Comparison of ENCODE assay signal across 7 cellular contexts in the genomic region with DNA sequence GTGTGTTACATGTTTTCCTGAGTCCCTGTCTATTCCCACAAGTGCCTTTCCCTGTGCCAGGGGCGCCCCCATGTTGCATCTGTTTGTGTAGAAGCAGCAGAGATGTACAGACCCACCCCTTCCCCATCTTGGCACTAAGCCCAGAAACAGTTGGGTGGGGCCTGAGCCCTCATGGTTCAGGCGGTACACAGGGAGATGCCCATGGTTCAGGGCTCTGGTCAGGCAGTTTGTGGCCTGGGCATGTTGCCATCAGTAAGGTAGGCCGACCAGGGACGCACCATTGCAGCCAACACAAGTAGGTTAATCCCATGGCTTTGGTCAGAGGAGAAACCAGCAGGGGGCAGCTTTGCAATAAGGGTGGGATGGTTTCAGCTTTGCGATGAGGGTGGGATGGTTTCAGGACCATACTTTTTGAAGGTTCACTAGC. TPM values are rescaled to one million over a fixed set of nuclear protein-coding genes. Genes with fewer than 3 reads are reported as not detected.
DNase-seq lines count a peak whose midpoint lies in the region; ATAC-seq and TF ChIP-seq lines count a peak whose summit lies in the region.

No MANE protein-coding gene starts in this region.

- peaks cover 44% of the 10 kb centered on the region for H3K27me3 ChIP-seq in DND-41 (ENCODE audit: insufficient read depth, low read length, poor library complexity)

- H3K36me3 Mint-ChIP-seq in CD14-positive monocyte = peaks cover 3 to 7% of the 10 kb centered on the region in 2 donors

- peak; percentile 66 for TF ChIP-seq CTCF in DND-41 (IDR thresholded peaks at IDR 0.05; ENCODE audit: borderline replicate concordance, extremely low read depth, low read length, poor library complexity, severe bottlenecking)
- TF ChIP-seq CTCF in VCaP (conservative IDR thresholded peaks at IDR 0.05) = no peak
- TF ChIP-seq CTCF in CD14-positive monocyte (IDR thresholded peaks at IDR 0.05) = no peak

- no peak overlapping the region for H3K27ac Mint-ChIP-seq in CD14-positive monocyte

- peaks cover 71 to 93% (median 85%) of the 10 kb centered on the region in 3 donors for H3K27me3 Mint-ChIP-seq in CD14-positive monocyte (ENCODE audit: low read depth in 3 of 3)

- H3K9me3 Mint-ChIP-seq in CD14-positive monocyte = peaks cover 0 to 15% (median 7%) of the 10 kb centered on the region in 7 donors

- peaks cover 28% of the 10 kb centered on the region for H3K4me1 Mint-ChIP-seq in CD14-positive monocyte

- peak overlapping the region; percentile 87; the same call in 1 of the 2 replicates for H3K4me2 ChIP-seq in DND-41 (ENCODE audit: insufficient read depth, low read length)

- peak overlapping the region in 1 of 2 donors; percentile 78 for H3K4me3 Mint-ChIP-seq in CD14-positive monocyte

- H3K27ac ChIP-seq in DND-41 (ENCODE audit: low read length) (no peak overlapping the region), VCaP (peak overlapping the region; percentile 80)

- H3K9ac ChIP-seq in DND-41 (ENCODE audit: low read depth, low read length) = no peak overlapping the region

- H3K4me3 ChIP-seq in DND-41 (ENCODE audit: low read depth in 1 of 2, low read length in 2 of 2) = no peak overlapping the region
- no peak overlapping the region for H3K4me3 ChIP-seq in Jurkat, Clone E6-1 (ENCODE audit: low read length)

- peaks cover 46% of the 10 kb centered on the region for H3K4me1 ChIP-seq in DND-41 (ENCODE audit: insufficient read depth, low read length)

- H4K20me1 ChIP-seq in DND-41 (ENCODE audit: insufficient read depth, low read length) = peaks cover 30% of the 10 kb centered on the region

- no peaks in the 10 kb centered on the region; the same call in 1 of the 2 replicates for H3K36me3 ChIP-seq in DND-41 (ENCODE audit: insufficient read depth, low read length)

- DNase-seq in DND-41 (peak; percentile 62), kidney tubule cell (ENCODE audit: low spot score) (peak; percentile 26), NCI-H2107 (lab: John Stamatoyannopoulos, UW) (no peak), CD14-positive monocyte (ENCODE audit: low spot score) (no peak)
- DNase-seq in Jurkat, Clone E6-1 (ENCODE audit: low read depth, low spot score) = peak; percentile 53

- no peak overlapping the region for H2AFZ ChIP-seq in DND-41 (ENCODE audit: low read depth, low read length)

- H3K9me3 ChIP-seq in DND-41 (ENCODE audit: insufficient read depth, low read length, severe bottlenecking) = no peaks in the 10 kb centered on the region

- peak; percentile 23; the same call in 1 of the 3 replicates for ATAC-seq in DND-41 (ENCODE audit: insufficient read depth, low read depth)
- ATAC-seq in GM18502 (IDR thresholded peaks at IDR 0.05; ENCODE audit: poor library complexity, unreplicated experiment) = no peak

- H3K79me2 ChIP-seq in DND-41 (ENCODE audit: insufficient read depth, low read length) = peaks cover 4% of the 10 kb centered on the region

- intact Hi-C loops in CD14-positive monocyte (cut with micrococcal nuclease) = no loop called here

RNA-seq across cellular contexts. Expression of gene ADGRB2, which starts 0.9 kb away (rescaled TPM):
- 18.8 TPM for polyA plus RNA-seq in Jurkat, Clone E6-1 (2012; ENCODE audit: insufficient read depth, insufficient read length)
- not detected for polyA plus RNA-seq in CD14-positive monocyte

RNA-seq across cellular contexts. Expression of gene SPOCD1, which starts 50.8 kb away (rescaled TPM):
- not detected for polyA plus RNA-seq in Jurkat, Clone E6-1 (2012; ENCODE audit: insufficient read depth, insufficient read length)
- polyA plus RNA-seq in CD14-positive monocyte = not detected

Comparison
In these comparisons a context has a peak if more than half of its experiments do, and no peak if none do; other contexts are left out.
1. DNase-seq: peak in DND-41 (single experiment), Jurkat, Clone E6-1 (single experiment) and kidney tubule cell (single experiment); none in NCI-H2107 (single experiment) and CD14-positive monocyte (single experiment).